ENCODE assay signal across 15 cellular contexts in the genomic region with DNA sequence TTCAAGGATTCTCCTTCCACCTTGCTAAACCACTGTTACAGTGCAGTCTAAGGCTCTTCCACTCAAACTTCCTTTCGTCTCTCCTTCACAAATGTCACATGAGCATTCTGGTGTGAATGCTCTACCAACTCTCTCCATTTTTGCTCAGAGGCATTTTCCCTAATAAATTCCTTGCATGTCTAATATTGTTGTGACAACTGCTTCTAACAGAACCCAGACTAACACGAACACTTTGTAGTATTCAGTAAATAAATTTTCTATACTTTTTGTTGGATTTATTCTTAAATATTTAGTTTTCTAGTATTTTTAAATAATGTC.
"Had no signal": no experiment of that assay in that cellular context is flagged by ENCODE, and none has a peak within 500 bp of the region (broad histone marks: within the 10 kb centered on the region; RNA-seq: fewer than 3 reads in every experiment).

No MANE protein-coding gene starts in this region.

- H3K9me3 Mint-ChIP-seq: central memory CD8-positive, alpha-beta T cell; immature natural killer cell; natural killer cell treated with Interleukin-12 subunit alpha and Interleukin-12 subunit beta and Interleukin-15 and Interleukin-18, amount 100 ng/mL, for 72 hours had no signal

- H3K36me3 ChIP-seq: thyroid gland, uterus had no signal

- H3K4me3 Mint-ChIP-seq: activated T-cell treated with anti-CD3 and anti-CD28 coated beads, Interleukin-2, amount 50 U/mL, for 72 hours; central memory CD8-positive, alpha-beta T cell; dendritic cell treated with granulocyte-macrophage colony-stimulating factor and Interleukin-4, amounts not matched to agents 40 ng/mL and 50 ng/mL, for 4 days; immature natural killer cell; natural killer cell treated with Interleukin-12 subunit alpha and Interleukin-12 subunit beta and Interleukin-15 and Interleukin-18, amount 100 ng/mL, for 72 hours had no signal

- DNase-seq: activated CD4-positive, alpha-beta T cell treated with anti-CD3 and anti-CD28 coated beads, Interleukin-2, amount 50 U/mL, for 4 hours; activated gamma-delta T cell treated with Interleukin-2 at 50 U/mL for 16 hours; activated T-cell treated with anti-CD3 and anti-CD28 coated beads, Interleukin-2, amount 50 U/mL, for 72 hours; aorta; immature natural killer cell; occipital lobe; stimulated activated CD4-positive, alpha-beta T cell treated with anti-CD3 and anti-CD28 coated beads, Interleukin-15, amount 100 ng/mL, for 24 hours; thyroid gland; uterus had no signal

- H3K4me3 ChIP-seq: SK-N-MC, thyroid gland, uterus had no signal

- H3K9me3 ChIP-seq: thyroid gland, uterus had no signal

- H3K36me3 Mint-ChIP-seq: immature natural killer cell; natural killer cell treated with Interleukin-12 subunit alpha and Interleukin-12 subunit beta and Interleukin-15 and Interleukin-18, amount 100 ng/mL, for 72 hours had no signal

- H3K27me3 ChIP-seq: thyroid gland, uterus had no signal

- H3K27ac ChIP-seq: SK-N-MC, thyroid gland, uterus had no signal

- ATAC-seq: activated CD4-positive, CD25-positive, alpha-beta regulatory T cell treated with anti-CD3 and anti-CD28 coated beads, Interleukin-2, amount 50 U/mL, for 24 hours; activated T-cell treated with anti-CD3 and anti-CD28 coated beads, Interleukin-2, amount 50 U/mL, for 72 hours; natural killer cell treated with Interleukin-12 subunit alpha and Interleukin-12 subunit beta and Interleukin-15 and Interleukin-18, amount 100 ng/mL, for 72 hours had no signal

- H3K27ac Mint-ChIP-seq: activated T-cell treated with anti-CD3 and anti-CD28 coated beads, Interleukin-2, amount 50 U/mL, for 72 hours; dendritic cell treated with granulocyte-macrophage colony-stimulating factor and Interleukin-4, amounts not matched to agents 40 ng/mL and 50 ng/mL, for 4 days; natural killer cell treated with Interleukin-12 subunit alpha and Interleukin-12 subunit beta and Interleukin-15 and Interleukin-18, amount 100 ng/mL, for 72 hours had no signal

- H3K27me3 Mint-ChIP-seq: central memory CD8-positive, alpha-beta T cell; dendritic cell treated with granulocyte-macrophage colony-stimulating factor and Interleukin-4, amounts not matched to agents 40 ng/mL and 50 ng/mL, for 4 days; natural killer cell treated with Interleukin-12 subunit alpha and Interleukin-12 subunit beta and Interleukin-15 and Interleukin-18, amount 100 ng/mL, for 72 hours had no signal

- FAIRE-seq: TTC549 had no signal
